In genomic region chr11:78080084-78080817, GRCh38 we compare ENCODE assay signal across 8 cellular contexts. TPM values are rescaled to one million over a fixed set of nuclear protein-coding genes. Genes with fewer than 3 reads are reported as not detected.
DNase-seq lines count a peak whose midpoint lies in the region; ATAC-seq and TF ChIP-seq lines count a peak whose summit lies in the region.

No MANE protein-coding gene starts in this region.

- TF ChIP-seq CTCF in adrenal gland (IDR thresholded peaks at IDR 0.05) (peak in 1 of 6 experiments; percentile 9), lower leg skin (IDR thresholded peaks at IDR 0.05) (no peak), transverse colon (IDR thresholded peaks at IDR 0.05) (peak in 1 of 5 experiments; percentile 35)

- no peaks in the 10 kb centered on the region for H3K27me3 Mint-ChIP-seq in activated T-cell treated with anti-CD3 and anti-CD28 coated beads, Interleukin-2, amount 50 U/mL, for 4 hours (ENCODE audit: low read depth)

- H3K4me3 Mint-ChIP-seq in activated T-cell treated with anti-CD3 and anti-CD28 coated beads, Interleukin-2, amount 50 U/mL, for 4 hours, result peak overlapping the region; percentile 94

- H3K9me3 Mint-ChIP-seq in activated T-cell treated with anti-CD3 and anti-CD28 coated beads, Interleukin-2, amount 50 U/mL, for 4 hours, result no peaks in the 10 kb centered on the region

- peaks cover 5% of the 10 kb centered on the region for H3K36me3 Mint-ChIP-seq in activated T-cell treated with anti-CD3 and anti-CD28 coated beads, Interleukin-2, amount 50 U/mL, for 4 hours (ENCODE audit: insufficient read depth)

- DNase-seq in activated T-cell treated with anti-CD3 and anti-CD28 coated beads, Interleukin-2, amount 50 U/mL, for 4 hours, result no peak
- no peak for DNase-seq in activated T-cell treated with anti-CD3 and anti-CD28 coated beads for 4 hours
- DNase-seq in adrenal gland, result peak in 1 of 7 donors; percentile 48
- no peak for DNase-seq in lower leg skin (ENCODE audit: low spot score in 2 of 2)
- no peak for DNase-seq in transverse colon
- no peak for DNase-seq in KBM-7
- DNase-seq in left colon, result no peak
- no peak for DNase-seq in AG08396 (ENCODE audit: low spot score)

- H3K4me1 ChIP-seq in adrenal gland (replicated peaks in 1 of 2) (peaks cover 18 to 35% of the 10 kb centered on the region in 2 donors), transverse colon (peaks cover 15 to 41% (median 22%) of the 10 kb centered on the region in 4 donors)

- TF ChIP-seq POLR2A in adrenal gland (IDR thresholded peaks at IDR 0.05) (no peak), lower leg skin (IDR thresholded peaks at IDR 0.05) (no peak), transverse colon (IDR thresholded peaks at IDR 0.05) (no peak)

- no peak for ATAC-seq in activated T-cell treated with anti-CD3 and anti-CD28 coated beads, Interleukin-2, amount 50 U/mL, for 4 hours
- ATAC-seq in left colon, result no peak

- H3K4me3 ChIP-seq in adrenal gland (peak overlapping the region; percentile 30 to 88 (median 76)), lower leg skin (ENCODE audit: low read depth, poor library complexity, severe bottlenecking) (peak overlapping the region; percentile 98), transverse colon (peak overlapping the region; percentile 47 to 93 (median 78))

- peaks cover 46% of the 10 kb centered on the region for H3K4me1 Mint-ChIP-seq in activated T-cell treated with anti-CD3 and anti-CD28 coated beads, Interleukin-2, amount 50 U/mL, for 4 hours (ENCODE audit: low read depth)

- peak overlapping the region; percentile 58 to 93 (median 89) for H3K27ac ChIP-seq in adrenal gland
- H3K27ac ChIP-seq in transverse colon, result peak overlapping the region; percentile 77 to 92 (median 85)

- in situ Hi-C loops in transverse colon (cut with MboI; ENCODE audit: low pct_ligation_motif_present in 1 of 4, low pct_unique_long_range_greater_than_20kb in 1 of 4, low sequenced_read_pairs in 3 of 4) (no loop called here), KBM-7 (cut with MboI; ENCODE audit: low pct_unique_long_range_greater_than_20kb, low sequenced_read_pairs) (no loop called here)

- intact Hi-C loops in adrenal gland (cut with DNase I), result no loop called here
- intact Hi-C loops in lower leg skin (cut with DNase I; ENCODE audit: low total_unique reads), result no loop called here
- intact Hi-C loops in transverse colon (cut with DNase I; ENCODE audit: low total_unique reads), result no loop called here
- intact Hi-C loops in left colon (cut with DNase I, micrococcal nuclease), result no loop called here

- no peaks in the 10 kb centered on the region for H3K27me3 ChIP-seq in adrenal gland
- H3K27me3 ChIP-seq in transverse colon, result no peaks in the 10 kb centered on the region

- 55 to 62% (median 60%) methylated on average over 17 to 23 of the region's 23 CpGs for WGBS in adrenal gland, 4 donors
- 57 to 58% methylated on average over 23 of the region's 23 CpGs for WGBS in lower leg skin, 2 donors
- 58 to 61% methylated on average over 13 to 23 of the region's 23 CpGs for WGBS in transverse colon (ENCODE audit: low coverage in 1 of 2), 2 donors

- TF ChIP-seq EP300 in transverse colon (IDR thresholded peaks at IDR 0.05; ENCODE audit: low read depth), result no peak

- no peaks in the 10 kb centered on the region for H3K9me3 ChIP-seq in adrenal gland (replicated peaks in 1 of 3)
- no peaks in the 10 kb centered on the region for H3K9me3 ChIP-seq in transverse colon

- H3K36me3 ChIP-seq in adrenal gland (replicated peaks in 1 of 2), result no peaks in the 10 kb centered on the region
- H3K36me3 ChIP-seq in transverse colon, result no peaks in the 10 kb centered on the region

RNA-seq across cellular contexts. Expression of gene NDUFC2, which starts 0.6 kb away (rescaled TPM):
- total RNA-seq in activated T-cell treated with anti-CD3 and anti-CD28 coated beads, Interleukin-2, amount 50 U/mL, for 4 hours, result 100 to 1,000 TPM; 217 to 246 (median 227) TPM
- 100 to 1,000 TPM; 259 to 437 (median 369) TPM for total RNA-seq in adrenal gland
- 100 to 1,000 TPM in 2 of 3 donors, 10 to 100 TPM in 1; 75.4 to 200 (median 139) TPM for polyA plus RNA-seq in adrenal gland
- total RNA-seq in lower leg skin, result 100 to 1,000 TPM in 1 of 4 donors, 10 to 100 TPM in 3; 61.5 to 106 (median 87.4) TPM
- total RNA-seq in transverse colon, result 100 to 1,000 TPM in 2 of 4 donors, 10 to 100 TPM in 1, 1 to 10 TPM in 1; 6.0 to 123 (median 68.4) TPM
- 100 to 1,000 TPM; 208 to 225 TPM for total RNA-seq in left colon

RNA-seq across cellular contexts. Expression of gene THRSP, which starts 16.6 kb away (rescaled TPM):
- not detected for total RNA-seq in activated T-cell treated with anti-CD3 and anti-CD28 coated beads, Interleukin-2, amount 50 U/mL, for 4 hours
- total RNA-seq in adrenal gland (10 to 100 TPM in 1 of 8 donors, 1 to 10 TPM in 3, under 1 TPM in 3, not detected in 1; 0.28 to 16.6 (median 1.3) TPM), lower leg skin (100 to 1,000 TPM in 1 of 4 donors, 10 to 100 TPM in 2, under 1 TPM in 1; 0.30 to 115 (median 39.2) TPM), transverse colon (not detected), left colon (under 1 TPM in 1 of 2 donors, not detected in 1; 0.22 TPM)
- polyA plus RNA-seq in adrenal gland, result 10 to 100 TPM in 1 of 3 donors, 1 to 10 TPM in 1, under 1 TPM in 1; 0.77 to 64.5 (median 4.2) TPM

RNA-seq across cellular contexts. Expression of gene KCTD14, which starts 57.2 kb away (rescaled TPM):
- under 1 TPM in 2 of 3 donors, not detected in 1; 0.38 to 0.45 TPM for total RNA-seq in activated T-cell treated with anti-CD3 and anti-CD28 coated beads, Interleukin-2, amount 50 U/mL, for 4 hours
- 10 to 100 TPM; 12.7 to 67.0 (median 30.6) TPM for total RNA-seq in adrenal gland
- 10 to 100 TPM in 2 of 3 donors, 1 to 10 TPM in 1; 9.5 to 84.7 (median 19.6) TPM for polyA plus RNA-seq in adrenal gland
- total RNA-seq in lower leg skin, result 1 to 10 TPM in 3 of 4 donors, under 1 TPM in 1; 0.19 to 5.3 (median 3.3) TPM
- 1 to 10 TPM; 1.2 to 8.6 (median 5.1) TPM for total RNA-seq in transverse colon
- total RNA-seq in left colon, result 10 to 100 TPM; 11.9 to 13.8 TPM

RNA-seq across cellular contexts. Expression of gene ALG8, which starts 59.2 kb away (rescaled TPM):
- total RNA-seq in activated T-cell treated with anti-CD3 and anti-CD28 coated beads, Interleukin-2, amount 50 U/mL, for 4 hours, result 10 to 100 TPM; 41.4 to 54.2 (median 51.5) TPM
- 10 to 100 TPM; 28.9 to 64.0 (median 48.4) TPM for total RNA-seq in adrenal gland
- 100 to 1,000 TPM in 2 of 3 donors, 10 to 100 TPM in 1; 92.1 to 129 (median 119) TPM for polyA plus RNA-seq in adrenal gland
- 10 to 100 TPM; 13.8 to 18.3 (median 17.0) TPM for total RNA-seq in lower leg skin
- 10 to 100 TPM in 3 of 4 donors, 1 to 10 TPM in 1; 4.9 to 28.9 (median 14.5) TPM for total RNA-seq in transverse colon
- total RNA-seq in left colon, result 10 to 100 TPM; 22.1 to 29.0 TPM
